Comparison of ENCODE assay signal across 16 cellular contexts in the genomic region with DNA sequence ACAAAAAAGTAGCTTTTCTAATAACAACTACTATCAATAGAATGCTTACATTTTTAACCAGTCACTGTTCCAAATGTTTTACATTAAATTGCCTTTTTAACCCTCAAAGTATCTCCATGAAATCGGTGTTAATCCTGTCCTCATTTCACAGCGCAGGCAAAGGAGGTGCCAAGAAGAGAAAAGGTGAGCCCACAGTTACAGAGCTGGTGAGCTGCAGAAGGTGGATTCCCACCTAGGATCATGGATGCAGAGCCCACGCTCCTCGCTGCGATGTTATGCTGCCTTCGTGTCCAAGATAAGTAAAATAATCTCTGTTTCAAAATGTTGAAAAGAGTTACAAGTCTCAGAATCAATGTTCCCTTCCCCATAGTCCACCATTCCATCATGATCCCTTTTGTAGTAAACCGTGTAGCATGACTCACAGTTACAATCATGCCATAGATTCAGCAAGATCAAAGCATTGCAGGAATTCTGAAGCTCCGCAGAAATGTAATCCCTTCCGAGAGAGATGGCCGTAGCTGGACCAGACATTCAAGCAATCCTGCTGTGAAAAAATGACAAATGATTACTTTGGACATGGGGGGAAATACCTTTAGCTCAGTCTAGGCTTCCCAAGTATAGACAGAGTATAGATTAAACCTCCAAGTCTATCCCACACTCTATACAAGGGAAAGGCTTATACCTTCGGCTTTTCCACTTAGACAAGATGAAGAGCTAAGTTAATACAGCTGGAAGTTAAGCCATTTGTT.
DNase-seq lines count a peak whose midpoint lies in the region; ATAC-seq and TF ChIP-seq lines count a peak whose summit lies in the region.
"Had no signal": no experiment of that assay in that cellular context is flagged by ENCODE, and none has a peak within 500 bp of the region (broad histone marks: within the 10 kb centered on the region; RNA-seq: fewer than 3 reads in every experiment).

No MANE protein-coding gene starts in this region.

- H3K27ac Mint-ChIP-seq in chondrocyte (ENCODE audit: unreplicated experiment) (peak overlapping the region; percentile 63), nephron (peak overlapping the region in 2 of 3 experiments; percentile 8 to 16)
- H3K27ac Mint-ChIP-seq in CD8-positive, alpha-beta T cell, result no peak overlapping the region
- H3K27ac Mint-ChIP-seq: natural killer cell treated with Interleukin-12 subunit alpha and Interleukin-12 subunit beta and Interleukin-15 and Interleukin-18, amount 100 ng/mL, for 72 hours; stimulated activated naive CD8-positive, alpha-beta T cell treated with anti-CD3 and anti-CD28 coated beads, Interleukin-15, amount 100 ng/mL, for 72 hours had no signal

- no peaks in the 10 kb centered on the region for H3K4me1 ChIP-seq in CD8-positive, alpha-beta T cell (ENCODE audit: insufficient read depth, low read length)
- H3K4me1 ChIP-seq: left lung had no signal

- H3K4me3 ChIP-seq in MG63, result no peak overlapping the region
- no peak overlapping the region for H3K4me3 ChIP-seq in CD8-positive, alpha-beta T cell (ENCODE audit: low read depth, low read length)
- H3K4me3 ChIP-seq: left lung had no signal

- no peaks in the 10 kb centered on the region for H3K27me3 Mint-ChIP-seq in chondrocyte (ENCODE audit: low read depth)
- no peaks in the 10 kb centered on the region for H3K27me3 Mint-ChIP-seq in nephron (ENCODE audit: low read depth)
- no peaks in the 10 kb centered on the region for H3K27me3 Mint-ChIP-seq in CD8-positive, alpha-beta T cell (ENCODE audit: low read depth)
- H3K27me3 Mint-ChIP-seq: brain; stimulated activated naive CD8-positive, alpha-beta T cell treated with anti-CD3 and anti-CD28 coated beads, Interleukin-15, amount 100 ng/mL, for 72 hours had no signal

- no peaks in the 10 kb centered on the region for H3K36me3 ChIP-seq in MG63
- no peaks in the 10 kb centered on the region for H3K36me3 ChIP-seq in CD8-positive, alpha-beta T cell (ENCODE audit: insufficient read depth, low read length)
- H3K36me3 ChIP-seq: left lung had no signal

- H3K9me3 Mint-ChIP-seq in chondrocyte (ENCODE audit: low read depth) (peaks cover 3% of the 10 kb centered on the region), nephron (no peaks in the 10 kb centered on the region)
- H3K9me3 Mint-ChIP-seq in CD8-positive, alpha-beta T cell, result no peaks in the 10 kb centered on the region
- H3K9me3 Mint-ChIP-seq: brain; natural killer cell treated with Interleukin-12 subunit alpha and Interleukin-12 subunit beta and Interleukin-15 and Interleukin-18, amount 100 ng/mL, for 72 hours had no signal

- CTCF ChIA-PET in CD8-positive, alpha-beta T cell (lab: Charles Lee), result interaction anchor here (1.0 kb wide), 1 partner anchor 13 kb away, joined by 3 read pairs; no protein-coding TSS in a partner anchor

- peaks cover 17% of the 10 kb centered on the region for H3K4me1 Mint-ChIP-seq in chondrocyte (ENCODE audit: low read depth)
- peaks cover 52% of the 10 kb centered on the region for H3K4me1 Mint-ChIP-seq in nephron
- H3K4me1 Mint-ChIP-seq in CD8-positive, alpha-beta T cell (ENCODE audit: low read depth), result no peaks in the 10 kb centered on the region
- H3K4me1 Mint-ChIP-seq: stimulated activated naive CD8-positive, alpha-beta T cell treated with anti-CD3 and anti-CD28 coated beads, Interleukin-15, amount 100 ng/mL, for 72 hours had no signal

- no peak for TF ChIP-seq CTCF in chondrocyte (IDR thresholded peaks at IDR 0.05)
- TF ChIP-seq CTCF in nephron (IDR thresholded peaks at IDR 0.05; ENCODE audit: unreplicated experiment in 3 of 3), result no peak
- TF ChIP-seq CTCF in CD8-positive, alpha-beta T cell (IDR thresholded peaks at IDR 0.05), result no peak

- no peaks in the 10 kb centered on the region for H3K9me3 ChIP-seq in MG63
- no peaks in the 10 kb centered on the region for H3K9me3 ChIP-seq in CD8-positive, alpha-beta T cell (ENCODE audit: low read length)
- H3K9me3 ChIP-seq: left lung had no signal

- POLR2A ChIA-PET in CD8-positive, alpha-beta T cell (lab: Charles Lee), result no interaction called here

- DNase-seq in COLO829 (ENCODE audit: low spot score), result peak; percentile 57
- peak; percentile 5 for DNase-seq in MG63
- DNase-seq in chondrocyte (ENCODE audit: low spot score), result no peak
- no peak for DNase-seq in NCI-H1048 (lab: John Stamatoyannopoulos, UW)
- no peak for DNase-seq in CD8-positive, alpha-beta T cell
- DNase-seq: activated CD4-positive, alpha-beta T cell treated with anti-CD3 and anti-CD28 coated beads for 48 hours; activated T-cell treated with anti-CD3 and anti-CD28 coated beads, Interleukin-2, amount 50 U/mL, for 48 hours; left lung; NCI-H1436; stimulated activated naive CD8-positive, alpha-beta T cell treated with anti-CD3 and anti-CD28 coated beads, Interleukin-15, amount 100 ng/mL, for 72 hours; T-helper 2 cell had no signal

- H3K27me3 ChIP-seq in MG63, result no peaks in the 10 kb centered on the region
- H3K27me3 ChIP-seq in CD8-positive, alpha-beta T cell (ENCODE audit: insufficient read depth, low read length), result no peaks in the 10 kb centered on the region
- H3K27me3 ChIP-seq: left lung had no signal

- no peak for ATAC-seq in CD8-positive, alpha-beta T cell
- ATAC-seq in GM21619 (IDR thresholded peaks at IDR 0.05; ENCODE audit: unreplicated experiment), result no peak
- no peak for ATAC-seq in GM18498 (IDR thresholded peaks at IDR 0.05; ENCODE audit: unreplicated experiment)
- ATAC-seq: left lung; natural killer cell treated with Interleukin-12 subunit alpha and Interleukin-12 subunit beta and Interleukin-15 and Interleukin-18, amount 100 ng/mL, for 72 hours; stimulated activated naive CD8-positive, alpha-beta T cell treated with anti-CD3 and anti-CD28 coated beads, Interleukin-15, amount 100 ng/mL, for 72 hours had no signal

- intact Hi-C loops in CD8-positive, alpha-beta T cell (cut with DNase I, micrococcal nuclease), result no loop called here

- H3K4me3 Mint-ChIP-seq in chondrocyte (ENCODE audit: unreplicated experiment) (peak overlapping the region; percentile 21), nephron (no peak overlapping the region)
- no peak overlapping the region for H3K4me3 Mint-ChIP-seq in CD8-positive, alpha-beta T cell
- H3K4me3 Mint-ChIP-seq: natural killer cell treated with Interleukin-12 subunit alpha and Interleukin-12 subunit beta and Interleukin-15 and Interleukin-18, amount 100 ng/mL, for 72 hours; stimulated activated naive CD8-positive, alpha-beta T cell treated with anti-CD3 and anti-CD28 coated beads, Interleukin-15, amount 100 ng/mL, for 72 hours had no signal

- H3K27ac ChIP-seq in CD8-positive, alpha-beta T cell (ENCODE audit: low read depth, low read length), result no peak overlapping the region
- H3K27ac ChIP-seq: left lung had no signal

- no peaks in the 10 kb centered on the region for H3K36me3 Mint-ChIP-seq in chondrocyte (ENCODE audit: low read depth)
- H3K36me3 Mint-ChIP-seq in nephron (ENCODE audit: low read depth), result no peaks in the 10 kb centered on the region
- no peaks in the 10 kb centered on the region for H3K36me3 Mint-ChIP-seq in CD8-positive, alpha-beta T cell
- H3K36me3 Mint-ChIP-seq: brain; natural killer cell treated with Interleukin-12 subunit alpha and Interleukin-12 subunit beta and Interleukin-15 and Interleukin-18, amount 100 ng/mL, for 72 hours had no signal

Comparison
In these comparisons a context has a peak if more than half of its experiments do, and no peak if none do; other contexts are left out.
1. DNase-seq: peak in COLO829 (single experiment) and MG63 (single experiment); none in chondrocyte (single experiment), NCI-H1048 (single experiment) and CD8-positive, alpha-beta T cell (0 of 7).